In genomic region chr7:94654764-94655561, GRCh38 we compare ENCODE assay signal across 8 cellular contexts. TPM values are rescaled to one million over a fixed set of nuclear protein-coding genes. Genes with fewer than 3 reads are reported as not detected.
DNase-seq lines count a peak whose midpoint lies in the region; ATAC-seq, FAIRE-seq and TF ChIP-seq lines count a peak whose summit lies in the region.

No MANE protein-coding gene starts in this region.

- WGBS in H1 (ENCODE audit: extremely low coverage in 1 of 2, insufficient coverage in 1 of 2, insufficient read length in 1 of 2, insufficient replicate concordance in 2 of 2, low coverage in 1 of 2, low lambda C conversion rate in 2 of 2, missing lambda C conversion rate in 1 of 2), 2 experiments: 43% methylated on average over 33 of the region's 33 CpGs; no CpG with 5 or more reads in 1 of the 2 experiments
- WGBS in mesendoderm (ENCODE audit: extremely low coverage, insufficient coverage, low lambda C conversion rate): no CpG with 5 or more reads among the region's 33 CpGs

- FAIRE-seq in H1 (lab: Jason Lieb, UNC): no peak

- peaks cover 54% of the 10 kb centered on the region for H3K79me2 ChIP-seq in ACC112 (ENCODE audit: control insufficient read depth, insufficient read depth, low read length, unreplicated experiment)
- peaks cover 0 to 16% of the 10 kb centered on the region in 2 experiments; a peak in 2 of 4 replicates for H3K79me2 ChIP-seq in H1 (ENCODE audit: control insufficient read depth in 1 of 2, insufficient read depth in 2 of 2, low read length in 2 of 2)
- H3K79me2 ChIP-seq in mesendoderm (ENCODE audit: control insufficient read depth, insufficient read depth, low read length): peaks cover 5% of the 10 kb centered on the region

- TF ChIP-seq CTCF in H1 (IDR thresholded peaks at IDR 0.05; ENCODE audit: control extremely low read depth in 1 of 3, insufficient read depth in 1 of 3, low read depth in 1 of 3, low read length in 3 of 3) (no peak), upper lobe of right lung (IDR thresholded peaks at IDR 0.05) (no peak)

- H2BK15ac ChIP-seq in H1 (ENCODE audit: low read length): no peak overlapping the region
- no peak overlapping the region for H2BK15ac ChIP-seq in mesendoderm (replicated peaks; ENCODE audit: low read depth)

- peaks cover 19% of the 10 kb centered on the region for H3K23me2 ChIP-seq in H1 (ENCODE audit: low read depth, low read length)

- peak; percentile 27 for TF ChIP-seq POLR2A in GM19193 (IDR thresholded peaks at IDR 0.05; ENCODE audit: extremely low read depth, insufficient read depth, insufficient read length)
- TF ChIP-seq POLR2A in H1 (IDR thresholded peaks at IDR 0.05; ENCODE audit: control extremely low read depth in 1 of 2, low read depth in 2 of 2, low read length in 2 of 2): no peak

- H2BK120ac ChIP-seq in H1 (replicated peaks; ENCODE audit: low read depth, low read length) (no peak overlapping the region), mesendoderm (ENCODE audit: low read depth, low read length) (no peak overlapping the region)

- H3K79me1 ChIP-seq in H1 (ENCODE audit: low read depth, low read length) (no peaks in the 10 kb centered on the region), mesendoderm (ENCODE audit: low read length) (peaks cover 3% of the 10 kb centered on the region)

- peaks cover 0 to 1% of the 10 kb centered on the region in 2 experiments for H4K20me1 ChIP-seq in H1 (replicated peaks in 1 of 2; ENCODE audit: control insufficient read depth in 1 of 2, insufficient read depth in 2 of 2, low read length in 2 of 2)

- H2AFZ ChIP-seq in ACC112 (ENCODE audit: low read length, unreplicated experiment): peak overlapping the region; percentile 93
- 0 out of 2 replicates have a peak overlapping the region, but pooled peaks have one; percentile 13 for H2AFZ ChIP-seq in H1 (ENCODE audit: low read length)

- POLR2A ChIA-PET in H1 (lab: Charles Lee; ENCODE audit: partially characterized antibody): interaction anchor here (0.8 to 2.8 kb wide), 5 partner anchors 10 to 256 kb away, joined by 3 to 8 read pairs (median 3); no protein-coding TSS in a partner anchor

- H3K4me1 ChIP-seq in ACC112 (ENCODE audit: control insufficient read depth, insufficient read depth, low read length, unreplicated experiment) (peaks cover 24% of the 10 kb centered on the region), H1 (replicated peaks in 1 of 4; ENCODE audit: control insufficient read depth in 3 of 4, insufficient read depth in 4 of 4, low read length in 3 of 4) (peaks cover 0 to 2% (median 0%) of the 10 kb centered on the region in 4 experiments; a peak in 2 of 7 replicates), mesendoderm (ENCODE audit: control insufficient read depth, low read depth, low read length) (no peaks in the 10 kb centered on the region), upper lobe of right lung (peaks cover 5% of the 10 kb centered on the region)

- H3K56ac ChIP-seq in H1 (replicated peaks; ENCODE audit: insufficient read length, low read depth, low read length) (peak overlapping the region; percentile 19), mesendoderm (ENCODE audit: low read length) (peak overlapping the region; percentile 99)

- H4K91ac ChIP-seq in H1 (replicated peaks; ENCODE audit: insufficient read length, low read length): no peak overlapping the region

- TF ChIP-seq RAD21 in H1 (IDR thresholded peaks at IDR 0.05 in 1 of 2, conservative IDR thresholded peaks at IDR 0.05 in 1 of 2; ENCODE audit: low read depth in 2 of 2, low read length in 2 of 2): no peak

- H3K27me3 ChIP-seq in ACC112 (ENCODE audit: insufficient read depth, low read length): no peaks in the 10 kb centered on the region
- peaks cover 0 to 9% (median 1%) of the 10 kb centered on the region in 4 experiments; a peak in 2 of 7 replicates for H3K27me3 ChIP-seq in H1 (replicated peaks in 1 of 4; ENCODE audit: control insufficient read depth in 3 of 4, extremely low read depth in 1 of 4, insufficient read depth in 3 of 4, low read length in 3 of 4)
- no peaks in the 10 kb centered on the region for H3K27me3 ChIP-seq in mesendoderm (ENCODE audit: insufficient read depth, low read length, poor library complexity)
- peaks cover 33% of the 10 kb centered on the region for H3K27me3 ChIP-seq in upper lobe of right lung

- H3K4ac ChIP-seq in H1 (replicated peaks; ENCODE audit: insufficient read length, low read depth, low read length) (no peak overlapping the region), mesendoderm (ENCODE audit: low read depth, low read length) (no peak overlapping the region)

- H3K27ac ChIP-seq in ACC112 (ENCODE audit: low read depth, low read length): peak overlapping the region; percentile 52
- H3K27ac ChIP-seq in H1 (ENCODE audit: low read depth, low read length): no peak overlapping the region
- H3K27ac ChIP-seq in mesendoderm (ENCODE audit: low read depth, low read length): no peak overlapping the region
- H3K27ac ChIP-seq in upper lobe of right lung: no peak overlapping the region

- H4K5ac ChIP-seq in H1 (ENCODE audit: insufficient read length, low read depth, low read length) (no peak overlapping the region), mesendoderm (ENCODE audit: low read length) (no peak overlapping the region)

- H3K9me3 ChIP-seq in H1 (ENCODE audit: insufficient read depth in 2 of 2, low read depth in 1 of 2, low read length in 1 of 2): peaks cover 5 to 27% of the 10 kb centered on the region in 2 experiments; a peak in 3 of 4 replicates
- H3K9me3 ChIP-seq in upper lobe of right lung: no peaks in the 10 kb centered on the region

- peak overlapping the region; percentile 94 for H3K4me3 ChIP-seq in ACC112 (ENCODE audit: low read depth, low read length)
- H3K4me3 ChIP-seq in H1 (ENCODE audit: extremely low read depth in 1 of 4, insufficient read depth in 2 of 4, low read depth in 3 of 4, low read length in 4 of 4): peak overlapping the region; percentile 62 to 76 (median 66)
- H3K4me3 ChIP-seq in mesendoderm (ENCODE audit: low read length): peak overlapping the region; percentile 85
- H3K4me3 ChIP-seq in upper lobe of right lung: peak overlapping the region; percentile 58

- H3K36me3 ChIP-seq in ACC112 (ENCODE audit: insufficient read depth, low read length) (no peaks in the 10 kb centered on the region), H1 (ENCODE audit: control insufficient read depth in 2 of 4, insufficient read depth in 4 of 4, low read length in 3 of 4) (no peaks in the 10 kb centered on the region), mesendoderm (ENCODE audit: control insufficient read depth, insufficient read depth, low read length) (no peaks in the 10 kb centered on the region), upper lobe of right lung (no peaks in the 10 kb centered on the region)

- no peak for ATAC-seq in upper lobe of right lung
- ATAC-seq in GM21619 (IDR thresholded peaks at IDR 0.05; ENCODE audit: unreplicated experiment): no peak

- H2AK5ac ChIP-seq in H1 (ENCODE audit: low read depth, low read length) (no peak overlapping the region), mesendoderm (ENCODE audit: low read length) (no peak overlapping the region)

- no peak overlapping the region for H3K14ac ChIP-seq in H1 (ENCODE audit: insufficient read length)

- H3K4me2 ChIP-seq in H1 (ENCODE audit: insufficient read depth in 1 of 2, low read depth in 2 of 2, low read length in 2 of 2) (peak overlapping the region; percentile 68 to 96), mesendoderm (ENCODE audit: low read length) (peak overlapping the region; percentile 91)

- no peak overlapping the region for H2BK12ac ChIP-seq in H1 (ENCODE audit: low read depth, low read length)

- H3K23ac ChIP-seq in H1 (ENCODE audit: insufficient read length) (no peak overlapping the region), mesendoderm (ENCODE audit: low read length) (no peak overlapping the region)

- H2BK5ac ChIP-seq in H1 (ENCODE audit: low read depth, low read length): no peak overlapping the region
- no peak overlapping the region for H2BK5ac ChIP-seq in mesendoderm (ENCODE audit: low read length)

- H4K8ac ChIP-seq in H1 (ENCODE audit: extremely low read depth, insufficient read depth, low read length): no peak overlapping the region; the same call in 1 of the 2 replicates
- H4K8ac ChIP-seq in mesendoderm (ENCODE audit: low read depth, low read length): no peak overlapping the region

- CTCF ChIA-PET in H1 (lab: Charles Lee; ENCODE audit: partially characterized antibody): interaction anchor here (0.6 to 2.8 kb wide), 9 partner anchors 12 to 611 kb away, joined by 3 to 10 read pairs (median 4); no protein-coding TSS in a partner anchor

- H3K9ac ChIP-seq in H1 (replicated peaks in 1 of 4; ENCODE audit: extremely low read depth in 1 of 4, low read depth in 3 of 4, low read length in 3 of 4) (peak overlapping the region in 2 of 4 experiments; percentile 13 to 62; a peak in 1 of 7 replicates), mesendoderm (ENCODE audit: low read length) (peak overlapping the region; percentile 91)

- TF ChIP-seq EP300 in H1 (IDR thresholded peaks at IDR 0.05; ENCODE audit: borderline replicate concordance in 1 of 2, low read depth in 2 of 2, low read length in 2 of 2): no peak

- DNase-seq in SHP77 (lab: John Stamatoyannopoulos, UW) (peak; percentile 46 to 57), H1 (ENCODE audit: low read depth in 1 of 2, low spot score in 2 of 2) (peak in 1 of 2 experiments; percentile 51), mesendoderm (peak; percentile 47), upper lobe of right lung (no peak)
- no peak for DNase-seq in stimulated activated CD8-positive, alpha-beta memory T cell treated with anti-CD3 and anti-CD28 coated beads, Interleukin-4, amount 100 ng/mL, for 48 hours

- intact Hi-C loops in upper lobe of right lung (cut with DNase I): no loop called here

- H2BK20ac ChIP-seq in H1 (ENCODE audit: low read length): no peak overlapping the region

- H3K18ac ChIP-seq in H1 (ENCODE audit: extremely low read depth, low read length) (no peak overlapping the region), mesendoderm (ENCODE audit: low read length) (peak overlapping the region; percentile 25)

TF ChIP-seq in H1, 55 proteins besides CTCF, POLR2A, EP300 and RAD21:
- TF ChIP-seq ASH2L (IDR thresholded peaks at IDR 0.05; ENCODE audit: low read length) (peak; percentile 28), GTF2F1 (IDR thresholded peaks at IDR 0.05; ENCODE audit: borderline replicate concordance, low read depth, low read length) (no peak)

RNA-seq across cellular contexts. Expression of gene SGCE, which starts 1.0 kb away (rescaled TPM):
- 22.2 and 25.0 TPM in 2 replicates for total RNA-seq in H1 (2021; fragmentation: NEBNext Ultra II Directional; extraction: Animal tissue kit (Norgen Biotek cat#: 25700))
- polyA plus RNA-seq in H1 (2011; rRNA removed): 7.2 and 12.8 TPM in 2 replicates
- 15.5 TPM for polyA plus RNA-seq in H1 (2011; cell fraction: cytosol; rRNA removed)
- polyA plus RNA-seq in H1 (2011; cell fraction: nucleus; rRNA removed): 9.4 TPM
- 12.2 to 19.4 TPM (median 14.1 TPM) in 4 replicates for polyA plus RNA-seq in H1 (2012, experiment 1 of 2)
- polyA plus RNA-seq in H1 (2012, experiment 2 of 2): 2.4 TPM
- 31.1 TPM for polyA plus RNA-seq in H1 (2013, experiment 1 of 2)
- polyA plus RNA-seq in H1 (2013, experiment 2 of 2): 31.5 TPM
- polyA minus RNA-seq in H1 (2011; rRNA and poly(A)+ RNA removed): 14.2 and 19.2 TPM in 2 replicates
- polyA minus RNA-seq in H1 (2011; cell fraction: cytosol; rRNA and poly(A)+ RNA removed): 9.9 TPM
- 36.8 TPM for polyA minus RNA-seq in H1 (2011; cell fraction: nucleus; rRNA and poly(A)+ RNA removed)
- 19.7 TPM for polyA plus RNA-seq in mesendoderm (2013, experiment 1 of 2)
- polyA plus RNA-seq in mesendoderm (2013, experiment 2 of 2): 20.6 TPM
- total RNA-seq in upper lobe of right lung: 74.1 TPM

Comparison
In these comparisons a context has a peak if more than half of its experiments do, and no peak if none do; other contexts are left out.
1. DNase-seq: peak in SHP77 (2 of 2) and mesendoderm (single experiment); none in upper lobe of right lung (single experiment) and stimulated activated CD8-positive, alpha-beta memory T cell treated with anti-CD3 and anti-CD28 coated beads, Interleukin-4, amount 100 ng/mL, for 48 hours (single experiment).
2. Peak in every context shown above with its lines, with median percentiles within 50 percentile points of each other: H3K4me3 ChIP-seq.